11 cellular contexts compared by ENCODE assay signal in the genomic region with DNA sequence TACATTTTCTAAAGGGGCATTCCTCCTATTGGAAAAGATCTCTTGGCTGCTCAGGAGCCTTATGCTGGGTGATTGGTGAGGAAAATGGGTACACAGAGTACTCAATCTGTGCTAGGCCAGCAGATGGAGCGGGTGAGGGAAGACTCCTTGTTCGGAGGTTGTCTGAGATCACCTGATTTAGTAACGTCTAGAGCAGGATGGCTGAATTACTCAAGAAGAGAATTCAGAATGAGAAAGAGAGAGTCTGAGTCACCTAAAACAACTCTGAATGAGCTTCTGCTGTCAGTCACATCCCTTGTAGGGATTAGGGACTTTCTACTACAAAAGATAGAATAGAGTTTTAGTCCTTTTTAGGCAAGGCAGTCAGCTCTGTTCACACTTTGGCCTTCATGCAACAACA. TPM values are rescaled to one million over a fixed set of nuclear protein-coding genes. Genes with fewer than 3 reads are reported as not detected.
DNase-seq lines count a peak whose midpoint lies in the region; ATAC-seq and TF ChIP-seq lines count a peak whose summit lies in the region.
"Had no signal": no experiment of that assay in that cellular context is flagged by ENCODE, and none has a peak within 500 bp of the region (broad histone marks: within the 10 kb centered on the region; RNA-seq: fewer than 3 reads in every experiment).

No MANE protein-coding gene starts in this region.

- H3K27ac Mint-ChIP-seq in progenitor cell of endocrine pancreas = no peak overlapping the region
- H3K27ac Mint-ChIP-seq: activated B cell treated with CpG ODN at 0.5 μM for 24 hours had no signal

- H3K36me3 Mint-ChIP-seq in progenitor cell of endocrine pancreas (ENCODE audit: insufficient read depth) = no peaks in the 10 kb centered on the region

- DNase-seq in GM10248 (ENCODE audit: extremely low spot score) (peak; percentile 1), MG63 (peak; percentile 74), epithelial cell of esophagus (ENCODE audit: low read depth) (peak; percentile 83), progenitor cell of endocrine pancreas (ENCODE audit: low spot score, unreplicated experiment) (no peak), LoVo (ENCODE audit: low spot score) (no peak), SIG-M5 (lab: John Stamatoyannopoulos, UW) (no peak)
- DNase-seq: activated B cell treated with CpG ODN at 0.5 μM for 24 hours, colonic mucosa, Karpas-422 had no signal

- no peaks in the 10 kb centered on the region for H3K9me3 Mint-ChIP-seq in progenitor cell of endocrine pancreas (ENCODE audit: low read depth)
- H3K9me3 Mint-ChIP-seq: activated B cell treated with CpG ODN at 0.5 μM for 24 hours had no signal

- no peaks in the 10 kb centered on the region for H3K36me3 ChIP-seq in MG63
- H3K36me3 ChIP-seq: colonic mucosa had no signal

- TF ChIP-seq CTCF in GM10248 (IDR thresholded peaks at IDR 0.05; ENCODE audit: control extremely low read depth, extremely low read depth, low read depth, missing control alignments) (peak; percentile 17), epithelial cell of esophagus (IDR thresholded peaks at IDR 0.05; ENCODE audit: insufficient read depth, low read depth, low read length, missing control alignments) (no peak), progenitor cell of endocrine pancreas (IDR thresholded peaks at IDR 0.05; ENCODE audit: unreplicated experiment) (no peak)

- POLR2A ChIA-PET in GM10248 (lab: Yijun Ruan, JAX) = no interaction called here

- H3K4me3 Mint-ChIP-seq in progenitor cell of endocrine pancreas (ENCODE audit: low read depth) = no peak overlapping the region
- H3K4me3 Mint-ChIP-seq: activated B cell treated with CpG ODN at 0.5 μM for 24 hours had no signal

- no peaks in the 10 kb centered on the region for H3K4me1 Mint-ChIP-seq in progenitor cell of endocrine pancreas (ENCODE audit: low read depth)

- no peaks in the 10 kb centered on the region for H3K27me3 ChIP-seq in MG63
- H3K27me3 ChIP-seq: colonic mucosa had no signal

- H3K27me3 Mint-ChIP-seq in progenitor cell of endocrine pancreas = no peaks in the 10 kb centered on the region
- H3K27me3 Mint-ChIP-seq: activated B cell treated with CpG ODN at 0.5 μM for 24 hours had no signal

- H3K4me3 ChIP-seq in MG63 = 0 out of 2 replicates have a peak overlapping the region, but pooled peaks have one; percentile 2
- H3K4me3 ChIP-seq in epithelial cell of esophagus (ENCODE audit: low read length) = no peak overlapping the region
- H3K4me3 ChIP-seq: colonic mucosa had no signal

- CTCF ChIA-PET in GM10248 (lab: Yijun Ruan, JAX) = interaction anchor here (0.9 to 1.4 kb wide), 3 partner anchors 9 to 18 kb away, joined by 3 read pairs; no protein-coding TSS in a partner anchor

- peaks cover 3% of the 10 kb centered on the region; the same call in 1 of the 2 replicates for H3K9me3 ChIP-seq in MG63
- H3K9me3 ChIP-seq: colonic mucosa had no signal

- ATAC-seq in GM21619 (IDR thresholded peaks at IDR 0.05; ENCODE audit: unreplicated experiment) (peak; percentile 81), HG03520 (IDR thresholded peaks at IDR 0.05; ENCODE audit: unreplicated experiment) (no peak)

RNA-seq across cellular contexts. Expression of a gene that starts 46.6 kb away (rescaled TPM):
- total RNA-seq in MG63 (2014; rRNA removed; shearing (Covaris generic); ENCODE audit: low replicate concordance) = 1,185 and 1,340 TPM in 2 replicates
- total RNA-seq in progenitor cell of endocrine pancreas = not detected in 2 replicates

RNA-seq across cellular contexts. Expression of a gene that starts 47.2 kb away (rescaled TPM):
- total RNA-seq in MG63 (2014; rRNA removed; shearing (Covaris generic); ENCODE audit: low replicate concordance) = 23.3 and 37.4 TPM in 2 replicates
- not detected in 2 replicates for total RNA-seq in progenitor cell of endocrine pancreas

Comparison
In these comparisons a context has a peak if more than half of its experiments do, and no peak if none do; other contexts are left out.
1. DNase-seq: peak in GM10248 (single experiment), MG63 (single experiment) and epithelial cell of esophagus (single experiment); none in progenitor cell of endocrine pancreas (single experiment), LoVo (single experiment) and SIG-M5 (single experiment).